Comparison of ENCODE assay signal across 19 cellular contexts in genomic region chr14:103702497-103703432, GRCh38. TPM values are rescaled to one million over a fixed set of nuclear protein-coding genes. Genes with fewer than 3 reads are reported as not detected.
DNase-seq lines count a peak whose midpoint lies in the region; ATAC-seq and TF ChIP-seq lines count a peak whose summit lies in the region.
"Had no signal": no experiment of that assay in that cellular context is flagged by ENCODE, and none has a peak within 500 bp of the region (broad histone marks: within the 10 kb centered on the region; RNA-seq: fewer than 3 reads in every experiment).

No MANE protein-coding gene starts in this region.

- no peaks in the 10 kb centered on the region for H3K9me2 ChIP-seq in Karpas-422 (replicated peaks; ENCODE audit: insufficient read depth, low read length)

- H4K20me1 ChIP-seq in Karpas-422 (ENCODE audit: insufficient read depth, low read depth, low read length) (peaks cover 24% of the 10 kb centered on the region; the same call in 1 of the 2 replicates), neural progenitor cell (ENCODE audit: low read depth) (peaks cover 32% of the 10 kb centered on the region)

- no peak overlapping the region for H3K4me3 Mint-ChIP-seq in activated CD4-positive, alpha-beta T cell treated with anti-CD3 and anti-CD28 coated beads, Interleukin-2, amount 10 ng/mL, durations not matched to agents 7 days and 5 days
- H3K4me3 Mint-ChIP-seq in neural progenitor cell = no peak overlapping the region
- no peak overlapping the region for H3K4me3 Mint-ChIP-seq in naive thymus-derived CD4-positive, alpha-beta T cell
- H3K4me3 Mint-ChIP-seq: nephron had no signal

- H3K9me3 ChIP-seq in Karpas-422 (ENCODE audit: low read length) (no peaks in the 10 kb centered on the region), neural progenitor cell (ENCODE audit: low read depth) (no peaks in the 10 kb centered on the region)
- no peaks in the 10 kb centered on the region for H3K9me3 ChIP-seq in naive thymus-derived CD4-positive, alpha-beta T cell (ENCODE audit: control insufficient read depth in 2 of 3, low read length in 3 of 3)
- H3K9me3 ChIP-seq: left lung, sigmoid colon, upper lobe of left lung had no signal

- H3K27me3 ChIP-seq in Karpas-422 (ENCODE audit: low read length) (no peaks in the 10 kb centered on the region), neural progenitor cell (no peaks in the 10 kb centered on the region)
- no peaks in the 10 kb centered on the region for H3K27me3 ChIP-seq in naive thymus-derived CD4-positive, alpha-beta T cell (ENCODE audit: control insufficient read depth in 2 of 2, insufficient read depth in 2 of 2, low read length in 2 of 2)
- H3K27me3 ChIP-seq: left lung, sigmoid colon, upper lobe of left lung had no signal

- DNase-seq in activated CD4-positive, alpha-beta T cell treated with anti-CD3 and anti-CD28 coated beads, Interleukin-2, amount 10 ng/mL, durations not matched to agents 7 days and 5 days = no peak
- DNase-seq in activated CD4-positive, alpha-beta T cell treated with anti-CD3 and anti-CD28 coated beads for 4 hours = no peak
- DNase-seq in Karpas-422 = no peak
- DNase-seq in cerebellar nuclear complex (lab: John Stamatoyannopoulos, UW) = peak; percentile 41 to 64
- no peak for DNase-seq in neural progenitor cell (ENCODE audit: low spot score)
- no peak for DNase-seq in NCI-H2196 (lab: John Stamatoyannopoulos, UW; ENCODE audit: unreplicated experiment)
- DNase-seq in NOMO-1 treated with dmso at 0.1 percent for 144 hours (lab: John Stamatoyannopoulos, UW; ENCODE audit: unreplicated experiment) = no peak
- DNase-seq in naive thymus-derived CD4-positive, alpha-beta T cell = no peak
- DNase-seq: activated CD4-positive, alpha-beta T cell treated with anti-CD3 and anti-CD28 coated beads for 48 hours; effector CD8-positive, alpha-beta T cell; GOT3; NCI-H1436 treated with DMSO at 0.1 percent for 48 hours; NCI-H526; sigmoid colon; stimulated activated CD4-positive, alpha-beta T cell treated with anti-CD3 and anti-CD28 coated beads, Interleukin-4, amount 100 ng/mL, for 24 hours had no signal

- H3K79me2 ChIP-seq in Karpas-422 (ENCODE audit: low read length) (peaks cover 4% of the 10 kb centered on the region; the same call in 1 of the 2 replicates), neural progenitor cell (ENCODE audit: low read depth) (no peaks in the 10 kb centered on the region)

- intact Hi-C loops in naive thymus-derived CD4-positive, alpha-beta T cell (cut with micrococcal nuclease) = no loop called here

- H3F3A ChIP-seq in neural progenitor cell (ENCODE audit: low read depth) = peaks cover 8% of the 10 kb centered on the region

- no peaks in the 10 kb centered on the region for H3K9me3 Mint-ChIP-seq in activated CD4-positive, alpha-beta T cell treated with anti-CD3 and anti-CD28 coated beads, Interleukin-2, amount 10 ng/mL, durations not matched to agents 7 days and 5 days
- H3K9me3 Mint-ChIP-seq in neural progenitor cell = no peaks in the 10 kb centered on the region
- H3K9me3 Mint-ChIP-seq in naive thymus-derived CD4-positive, alpha-beta T cell = peaks cover 0 to 2% (median 0%) of the 10 kb centered on the region in 11 donors
- H3K9me3 Mint-ChIP-seq: nephron had no signal

- H3K27ac Mint-ChIP-seq in activated CD4-positive, alpha-beta T cell treated with anti-CD3 and anti-CD28 coated beads, Interleukin-2, amount 10 ng/mL, durations not matched to agents 7 days and 5 days = peak overlapping the region; percentile 55
- peak overlapping the region; percentile 76 for H3K27ac Mint-ChIP-seq in neural progenitor cell
- H3K27ac Mint-ChIP-seq in naive thymus-derived CD4-positive, alpha-beta T cell = peak overlapping the region in 4 of 9 donors; percentile 23 to 61 (median 34)

- H3K4me2 ChIP-seq in Karpas-422 (ENCODE audit: low read depth, low read length, poor library complexity, severe bottlenecking) = peak overlapping the region; percentile 11
- H3K4me2 ChIP-seq in neural progenitor cell = no peak overlapping the region
- H3K4me2 ChIP-seq: KMS-11 had no signal

- H3K9ac ChIP-seq in Karpas-422 (ENCODE audit: low read length) (peak overlapping the region; percentile 22), neural progenitor cell (no peak overlapping the region)
- H3K9ac ChIP-seq: KMS-11 had no signal

- TF ChIP-seq CTCF in neural progenitor cell (IDR thresholded peaks at IDR 0.05) = no peak

- no peak overlapping the region for H2AFZ ChIP-seq in Karpas-422 (ENCODE audit: low read length)
- no peak overlapping the region for H2AFZ ChIP-seq in neural progenitor cell (replicated peaks)

- H3K36me3 ChIP-seq in Karpas-422 (ENCODE audit: insufficient read depth, low read length) = peaks cover 32% of the 10 kb centered on the region
- H3K36me3 ChIP-seq in neural progenitor cell = no peaks in the 10 kb centered on the region
- H3K36me3 ChIP-seq in naive thymus-derived CD4-positive, alpha-beta T cell (ENCODE audit: control insufficient read depth in 2 of 3, insufficient read depth in 3 of 3, low read length in 3 of 3) = peaks cover 0 to 78% (median 0%) of the 10 kb centered on the region in 3 experiments

- H3K4me3 ChIP-seq in Karpas-422 (ENCODE audit: low read length) (no peak overlapping the region), neural progenitor cell (no peak overlapping the region)
- no peak overlapping the region for H3K4me3 ChIP-seq in naive thymus-derived CD4-positive, alpha-beta T cell (ENCODE audit: low read length)
- H3K4me3 ChIP-seq: left lung, sigmoid colon, upper lobe of left lung had no signal

- CTCF ChIA-PET in activated CD4-positive, alpha-beta T cell treated with anti-CD3 and anti-CD28 coated beads, Interleukin-2, amount 10 ng/mL, durations not matched to agents 7 days and 5 days (lab: Charles Lee) = interaction anchor here (0.9 to 1.6 kb wide), 4 partner anchors 10 to 33 kb away, joined by 3 to 6 read pairs (median 3); no protein-coding TSS in a partner anchor
- CTCF ChIA-PET in naive thymus-derived CD4-positive, alpha-beta T cell (lab: Charles Lee) = no interaction called here

- H3K36me3 Mint-ChIP-seq in activated CD4-positive, alpha-beta T cell treated with anti-CD3 and anti-CD28 coated beads, Interleukin-2, amount 10 ng/mL, durations not matched to agents 7 days and 5 days (ENCODE audit: low read depth) = peaks cover 14% of the 10 kb centered on the region
- peaks cover 16% of the 10 kb centered on the region for H3K36me3 Mint-ChIP-seq in neural progenitor cell
- H3K36me3 Mint-ChIP-seq in naive thymus-derived CD4-positive, alpha-beta T cell = peaks cover 0 to 8% (median 0%) of the 10 kb centered on the region in 5 donors

- no peak for ATAC-seq in naive thymus-derived CD4-positive, alpha-beta T cell
- ATAC-seq: left lung had no signal

- H3K4me1 ChIP-seq in Karpas-422 (ENCODE audit: low read length) (peaks cover 60% of the 10 kb centered on the region), neural progenitor cell (no peaks in the 10 kb centered on the region)
- H3K4me1 ChIP-seq in naive thymus-derived CD4-positive, alpha-beta T cell (ENCODE audit: control insufficient read depth in 2 of 2, insufficient read depth in 2 of 2, low read length in 2 of 2) = no peaks in the 10 kb centered on the region

- peak overlapping the region; percentile 77 for H3K27ac ChIP-seq in Karpas-422 (ENCODE audit: low read length)
- H3K27ac ChIP-seq in neural progenitor cell = no peak overlapping the region
- H3K27ac ChIP-seq in naive thymus-derived CD4-positive, alpha-beta T cell (ENCODE audit: low read depth, low read length) = no peak overlapping the region
- H3K27ac ChIP-seq: KMS-11, left lung, upper lobe of left lung had no signal

- POLR2A ChIA-PET in activated CD4-positive, alpha-beta T cell treated with anti-CD3 and anti-CD28 coated beads, Interleukin-2, amount 10 ng/mL, durations not matched to agents 7 days and 5 days (lab: Charles Lee) = interaction anchor here (0.6 kb wide), 1 partner anchor 11 kb away, joined by 3 read pairs; no protein-coding TSS in a partner anchor
- POLR2A ChIA-PET in naive thymus-derived CD4-positive, alpha-beta T cell (lab: Charles Lee) = no interaction called here

- no peaks in the 10 kb centered on the region for H3K27me3 Mint-ChIP-seq in activated CD4-positive, alpha-beta T cell treated with anti-CD3 and anti-CD28 coated beads, Interleukin-2, amount 10 ng/mL, durations not matched to agents 7 days and 5 days
- peaks cover 9% of the 10 kb centered on the region for H3K27me3 Mint-ChIP-seq in neural progenitor cell (ENCODE audit: insufficient read depth, low read depth)
- H3K27me3 Mint-ChIP-seq in naive thymus-derived CD4-positive, alpha-beta T cell = no peaks in the 10 kb centered on the region

- H3K4me1 Mint-ChIP-seq in activated CD4-positive, alpha-beta T cell treated with anti-CD3 and anti-CD28 coated beads, Interleukin-2, amount 10 ng/mL, durations not matched to agents 7 days and 5 days = peaks cover 11% of the 10 kb centered on the region
- H3K4me1 Mint-ChIP-seq in neural progenitor cell = peaks cover 26% of the 10 kb centered on the region
- peaks cover 0 to 10% (median 0%) of the 10 kb centered on the region in 7 donors for H3K4me1 Mint-ChIP-seq in naive thymus-derived CD4-positive, alpha-beta T cell

RNA-seq across cellular contexts. Expression of gene XRCC3, which starts 12.5 kb away (rescaled TPM):
- 10 to 100 TPM; 36.4 to 37.4 TPM for total RNA-seq in activated CD4-positive, alpha-beta T cell treated with anti-CD3 and anti-CD28 coated beads, Interleukin-2, amount 10 ng/mL, durations not matched to agents 7 days and 5 days
- 36.7 and 70.5 TPM in 2 replicates for total RNA-seq in Karpas-422 (2014; rRNA removed; shearing (Covaris generic); ENCODE audit: low replicate concordance)
- total RNA-seq in neural progenitor cell (ENCODE audit: low replicate concordance) = 59.7 and 60.2 TPM in 2 replicates
- total RNA-seq in naive thymus-derived CD4-positive, alpha-beta T cell = 10 to 100 TPM in 4 of 5 experiments, 1 to 10 TPM in 1; 9.3 to 38.9 (median 15.9) TPM
- polyA plus RNA-seq in naive thymus-derived CD4-positive, alpha-beta T cell = 1 to 10 TPM; 5.1 to 5.7 TPM

RNA-seq across cellular contexts. Expression of gene ZFYVE21, which starts 12.8 kb away (rescaled TPM):
- total RNA-seq in activated CD4-positive, alpha-beta T cell treated with anti-CD3 and anti-CD28 coated beads, Interleukin-2, amount 10 ng/mL, durations not matched to agents 7 days and 5 days = 10 to 100 TPM; 16.9 to 17.2 TPM
- 28.4 and 29.7 TPM in 2 replicates for total RNA-seq in Karpas-422 (2014; rRNA removed; shearing (Covaris generic); ENCODE audit: low replicate concordance)
- total RNA-seq in neural progenitor cell (ENCODE audit: low replicate concordance) = 46.2 and 53.2 TPM in 2 replicates
- 10 to 100 TPM in 4 of 5 experiments, 1 to 10 TPM in 1; 5.8 to 19.0 (median 16.8) TPM for total RNA-seq in naive thymus-derived CD4-positive, alpha-beta T cell
- 10 to 100 TPM in 1 of 2 donors, 1 to 10 TPM in 1; 8.9 to 15.6 TPM for polyA plus RNA-seq in naive thymus-derived CD4-positive, alpha-beta T cell

Comparison
In these comparisons a context has a peak if more than half of its experiments do, and no peak if none do; other contexts are left out.
1. DNase-seq: peak in cerebellar nuclear complex (2 of 2); none in activated CD4-positive, alpha-beta T cell treated with anti-CD3 and anti-CD28 coated beads, Interleukin-2, amount 10 ng/mL, durations not matched to agents 7 days and 5 days (single experiment), activated CD4-positive, alpha-beta T cell treated with anti-CD3 and anti-CD28 coated beads for 4 hours (0 of 2), Karpas-422 (single experiment), neural progenitor cell (single experiment), NCI-H2196 (single experiment), NOMO-1 treated with dmso at 0.1 percent for 144 hours (single experiment) and naive thymus-derived CD4-positive, alpha-beta T cell (0 of 9).